ENCODE assay signal across 18 cellular contexts in genomic region chr4:125168531-125168930, GRCh38.
DNase-seq lines count a peak whose midpoint lies in the region; ATAC-seq and TF ChIP-seq lines count a peak whose summit lies in the region.
"Had no signal": no experiment of that assay in that cellular context is flagged by ENCODE, and none has a peak within 500 bp of the region (broad histone marks: within the 10 kb centered on the region; RNA-seq: fewer than 3 reads in every experiment).

No MANE protein-coding gene starts in this region.

- no peak overlapping the region for H3K4me3 ChIP-seq in adipocyte (ENCODE audit: low read length)
- no peak overlapping the region for H3K4me3 ChIP-seq in foreskin fibroblast (ENCODE audit: low read depth in 1 of 2, low read length in 2 of 2)
- H3K4me3 ChIP-seq in CD4-positive, alpha-beta memory T cell (ENCODE audit: low read length in 2 of 2), result no peak overlapping the region
- no peak overlapping the region for H3K4me3 ChIP-seq in coronary artery
- H3K4me3 ChIP-seq: HAP-1, K562, SK-N-MC had no signal

- TF ChIP-seq CTCF in foreskin fibroblast (IDR thresholded peaks at IDR 0.05; ENCODE audit: low read depth, low read length) (no peak), coronary artery (IDR thresholded peaks at IDR 0.05) (no peak)

- no peaks in the 10 kb centered on the region for H3K27me3 Mint-ChIP-seq in CD4-positive, alpha-beta memory T cell

- no peaks in the 10 kb centered on the region for H3K36me3 ChIP-seq in adipocyte (ENCODE audit: control insufficient read depth, insufficient read depth, low read length, severe bottlenecking)
- no peaks in the 10 kb centered on the region for H3K36me3 ChIP-seq in CD4-positive, alpha-beta memory T cell (ENCODE audit: insufficient read depth, low read length)
- H3K36me3 ChIP-seq: HAP-1 had no signal

- no peak overlapping the region for H3K27ac Mint-ChIP-seq in CD4-positive, alpha-beta memory T cell
- H3K27ac Mint-ChIP-seq: CD14-positive monocyte had no signal

- no peak overlapping the region for H3K9ac ChIP-seq in adipocyte (ENCODE audit: low read length)

- POLR2A ChIA-PET in CD4-positive, alpha-beta memory T cell (lab: Charles Lee; ENCODE audit: partially characterized antibody), result no interaction called here

- H3K4me3 Mint-ChIP-seq in CD4-positive, alpha-beta memory T cell, result no peak overlapping the region
- H3K4me3 Mint-ChIP-seq: CD14-positive monocyte had no signal

- no peaks in the 10 kb centered on the region for H3K4me1 Mint-ChIP-seq in CD4-positive, alpha-beta memory T cell
- H3K4me1 Mint-ChIP-seq: CD14-positive monocyte had no signal

- intact Hi-C loops in CD4-positive, alpha-beta memory T cell (cut with micrococcal nuclease), result no loop called here

- H3K9me3 Mint-ChIP-seq in CD4-positive, alpha-beta memory T cell, result peaks cover 0 to 9% (median under 1%) of the 10 kb centered on the region in 8 donors

- DNase-seq in AG08395 (ENCODE audit: low spot score) (peak; percentile 2), HS-27A (ENCODE audit: low read depth) (peak; percentile 11), adipocyte (ENCODE audit: low read depth) (peak; percentile 2), foreskin fibroblast (peak; percentile 2 to 4), LoVo (ENCODE audit: low spot score) (no peak), coronary artery (ENCODE audit: low spot score) (no peak)
- no peak for DNase-seq in CD4-positive, alpha-beta memory T cell
- DNase-seq: 8988T, Caco-2, DMS153, NCI-H524 treated with DMSO at 0.1 percent for 48 hours, Right ventricle myocardium superior had no signal

- H3K27me3 ChIP-seq in adipocyte (replicated peaks; ENCODE audit: control insufficient read depth, insufficient read depth, low read length), result no peaks in the 10 kb centered on the region
- no peaks in the 10 kb centered on the region for H3K27me3 ChIP-seq in CD4-positive, alpha-beta memory T cell (ENCODE audit: insufficient read depth, low read length)

- CTCF ChIA-PET in CD4-positive, alpha-beta memory T cell (lab: Charles Lee; ENCODE audit: partially characterized antibody), result no interaction called here

- no peaks in the 10 kb centered on the region for H3K9me3 ChIP-seq in adipocyte (ENCODE audit: control insufficient read depth, low read length)
- H3K9me3 ChIP-seq in CD4-positive, alpha-beta memory T cell (ENCODE audit: control insufficient read depth in 1 of 2, low read length in 2 of 2), result no peaks in the 10 kb centered on the region
- H3K9me3 ChIP-seq: Caco-2, HAP-1 had no signal

- no peak for ATAC-seq in HG03196 (IDR thresholded peaks at IDR 0.05; ENCODE audit: unreplicated experiment)
- ATAC-seq: K562, Panc1 had no signal

- H3K4me1 ChIP-seq in adipocyte (ENCODE audit: control insufficient read depth, insufficient read depth, low read length), result no peaks in the 10 kb centered on the region
- H3K4me1 ChIP-seq in CD4-positive, alpha-beta memory T cell (ENCODE audit: insufficient read depth, low read length), result no peaks in the 10 kb centered on the region
- H3K4me1 ChIP-seq: Caco-2, HAP-1 had no signal

- H3K27ac ChIP-seq in CD4-positive, alpha-beta memory T cell (ENCODE audit: low read depth, low read length), result no peak overlapping the region
- no peak overlapping the region for H3K27ac ChIP-seq in coronary artery
- H3K27ac ChIP-seq: SK-N-MC had no signal

- H3K36me3 Mint-ChIP-seq in CD4-positive, alpha-beta memory T cell, result no peaks in the 10 kb centered on the region
- H3K36me3 Mint-ChIP-seq: CD14-positive monocyte had no signal

Comparison
In these comparisons a context has a peak if more than half of its experiments do, and no peak if none do; other contexts are left out.
1. DNase-seq: peak in AG08395 (single experiment), HS-27A (single experiment), adipocyte (single experiment) and foreskin fibroblast (2 of 2); none in LoVo (single experiment), CD4-positive, alpha-beta memory T cell (0 of 5) and coronary artery (single experiment).